8 cellular contexts compared by ENCODE assay signal in the genomic region with DNA sequence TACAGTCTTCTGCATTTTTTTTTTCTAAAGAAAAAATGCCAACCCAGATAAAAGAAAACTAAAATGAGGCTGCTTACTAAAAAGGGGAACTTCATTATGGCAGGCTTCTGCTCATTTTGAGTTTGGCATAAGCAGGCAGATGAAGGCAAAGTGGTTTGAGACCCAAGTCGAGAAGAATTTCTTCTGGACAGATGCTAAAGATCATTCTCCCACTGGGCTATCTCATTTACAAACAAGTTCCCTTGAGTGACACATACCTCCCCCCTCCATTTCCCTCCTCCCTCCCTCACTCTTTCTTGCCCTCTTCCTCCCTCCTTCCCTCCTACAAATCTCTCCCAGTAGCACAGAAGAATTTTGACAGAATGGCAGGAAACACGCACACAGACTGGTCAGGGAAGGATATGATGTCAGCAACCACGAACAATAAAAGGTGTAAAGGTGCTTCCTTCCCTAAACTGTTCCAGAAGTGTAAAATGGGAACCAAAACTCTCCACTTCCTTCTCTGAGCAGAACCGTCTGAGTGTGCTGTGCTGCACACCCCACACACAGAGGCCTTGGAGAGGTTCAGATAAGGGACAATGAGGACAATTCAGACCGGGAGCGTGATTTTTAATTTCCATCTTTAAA. TPM values are rescaled to one million over a fixed set of nuclear protein-coding genes. Genes with fewer than 3 reads are reported as not detected.
DNase-seq lines count a peak whose midpoint lies in the region; ATAC-seq and TF ChIP-seq lines count a peak whose summit lies in the region.

No MANE protein-coding gene starts in this region.

- H3K9me3 ChIP-seq in subcutaneous abdominal adipose tissue (ENCODE audit: control insufficient read depth in 5 of 5, low read length in 5 of 5) = no peaks in the 10 kb centered on the region

- peaks cover 66% of the 10 kb centered on the region for H3K4me1 Mint-ChIP-seq in activated naive CD8-positive, alpha-beta T cell treated with anti-CD3 and anti-CD28 coated beads, Interleukin-2, amount 50 U/mL, for 24 hours
- H3K4me1 Mint-ChIP-seq in immature natural killer cell = peaks cover 35 to 54% of the 10 kb centered on the region in 2 donors

- in situ Hi-C loops in KBM-7 (cut with MboI; ENCODE audit: low pct_unique_long_range_greater_than_20kb, low sequenced_read_pairs) = no loop called here

- peak overlapping the region; percentile 76 for H3K27ac ChIP-seq in subcutaneous abdominal adipose tissue (ENCODE audit: low read depth, low read length)

- no peak overlapping the region for H3K9ac ChIP-seq in subcutaneous abdominal adipose tissue (ENCODE audit: low read length in 5 of 5)

- H3K9me3 Mint-ChIP-seq in activated naive CD8-positive, alpha-beta T cell treated with anti-CD3 and anti-CD28 coated beads, Interleukin-2, amount 50 U/mL, for 24 hours = peaks cover 4% of the 10 kb centered on the region
- H3K9me3 Mint-ChIP-seq in immature natural killer cell = peaks cover 0 to 2% (median 0%) of the 10 kb centered on the region in 6 donors

- no peak for TF ChIP-seq CTCF in GM12865 (IDR thresholded peaks at IDR 0.05; ENCODE audit: insufficient read depth, low read depth, low read length, missing control alignments)

- no peaks in the 10 kb centered on the region for H3K27me3 ChIP-seq in subcutaneous abdominal adipose tissue (ENCODE audit: control insufficient read depth in 5 of 5, insufficient read depth in 4 of 5, low read length in 5 of 5)

- peaks cover 0 to 10% (median 4%) of the 10 kb centered on the region in 5 donors for H3K36me3 ChIP-seq in subcutaneous abdominal adipose tissue (ENCODE audit: control insufficient read depth in 5 of 5, insufficient read depth in 5 of 5, low read length in 5 of 5)

- peaks cover 4 to 55% (median 19%) of the 10 kb centered on the region in 5 donors for H3K4me1 ChIP-seq in subcutaneous abdominal adipose tissue (ENCODE audit: control insufficient read depth in 5 of 5, insufficient read depth in 5 of 5, low read length in 5 of 5)

- H3K27me3 Mint-ChIP-seq in activated naive CD8-positive, alpha-beta T cell treated with anti-CD3 and anti-CD28 coated beads, Interleukin-2, amount 50 U/mL, for 24 hours = peaks cover 4% of the 10 kb centered on the region
- H3K27me3 Mint-ChIP-seq in immature natural killer cell (ENCODE audit: low read depth in 3 of 3) = peaks cover 0 to 2% (median 0%) of the 10 kb centered on the region in 3 donors

- peak overlapping the region; percentile 61 for H3K4me3 Mint-ChIP-seq in activated naive CD8-positive, alpha-beta T cell treated with anti-CD3 and anti-CD28 coated beads, Interleukin-2, amount 50 U/mL, for 24 hours
- peak overlapping the region; percentile 15 to 66 (median 46) for H3K4me3 Mint-ChIP-seq in immature natural killer cell

- no peaks in the 10 kb centered on the region for H3K36me3 Mint-ChIP-seq in activated naive CD8-positive, alpha-beta T cell treated with anti-CD3 and anti-CD28 coated beads, Interleukin-2, amount 50 U/mL, for 24 hours (ENCODE audit: low read depth)
- H3K36me3 Mint-ChIP-seq in immature natural killer cell = peaks cover 0 to 7% (median 0%) of the 10 kb centered on the region in 3 donors

- H3K4me3 ChIP-seq in GM12865 (ENCODE audit: low read depth, low read length) = peak overlapping the region; percentile 85
- peak overlapping the region in 1 of 5 donors; percentile 8 for H3K4me3 ChIP-seq in subcutaneous abdominal adipose tissue (ENCODE audit: low read depth in 1 of 5, low read length in 5 of 5)

- DNase-seq in GM12865 (ENCODE audit: low read depth) (peak; percentile 86), KBM-7 (peak; percentile 100), immature natural killer cell (peak in 2 of 3 donors; percentile 5), HuH-7 (ENCODE audit: low spot score) (no peak), NCI-H1105 treated with DMSO at 0.1 percent for 48 hours (lab: John Stamatoyannopoulos, UW) (no peak)
- DNase-seq in activated naive CD8-positive, alpha-beta T cell treated with anti-CD3 and anti-CD28 coated beads, Interleukin-2, amount 50 U/mL, for 24 hours = peak; percentile 21

- H3K27ac Mint-ChIP-seq in activated naive CD8-positive, alpha-beta T cell treated with anti-CD3 and anti-CD28 coated beads, Interleukin-2, amount 50 U/mL, for 24 hours = peak overlapping the region; percentile 92
- peak overlapping the region; percentile 38 to 77 (median 57) for H3K27ac Mint-ChIP-seq in immature natural killer cell

- peak; percentile 68 for ATAC-seq in GM21825 (IDR thresholded peaks at IDR 0.05; ENCODE audit: unreplicated experiment)
- peak; percentile 80 for ATAC-seq in activated naive CD8-positive, alpha-beta T cell treated with anti-CD3 and anti-CD28 coated beads, Interleukin-2, amount 50 U/mL, for 24 hours

RNA-seq across cellular contexts. Expression of gene MEF2C, which starts 55.9 kb away (rescaled TPM):
- polyA plus RNA-seq in immature natural killer cell = 1 to 10 TPM; 2.1 to 9.6 (median 8.4) TPM

Comparison
In these comparisons a context has a peak if more than half of its experiments do, and no peak if none do; other contexts are left out.
1. DNase-seq: peak in GM12865 (single experiment), KBM-7 (single experiment), activated naive CD8-positive, alpha-beta T cell treated with anti-CD3 and anti-CD28 coated beads, Interleukin-2, amount 50 U/mL, for 24 hours (single experiment) and immature natural killer cell (2 of 3); none in HuH-7 (single experiment) and NCI-H1105 treated with DMSO at 0.1 percent for 48 hours (single experiment).